ENCODE assay signal across 8 cellular contexts in the genomic region with DNA sequence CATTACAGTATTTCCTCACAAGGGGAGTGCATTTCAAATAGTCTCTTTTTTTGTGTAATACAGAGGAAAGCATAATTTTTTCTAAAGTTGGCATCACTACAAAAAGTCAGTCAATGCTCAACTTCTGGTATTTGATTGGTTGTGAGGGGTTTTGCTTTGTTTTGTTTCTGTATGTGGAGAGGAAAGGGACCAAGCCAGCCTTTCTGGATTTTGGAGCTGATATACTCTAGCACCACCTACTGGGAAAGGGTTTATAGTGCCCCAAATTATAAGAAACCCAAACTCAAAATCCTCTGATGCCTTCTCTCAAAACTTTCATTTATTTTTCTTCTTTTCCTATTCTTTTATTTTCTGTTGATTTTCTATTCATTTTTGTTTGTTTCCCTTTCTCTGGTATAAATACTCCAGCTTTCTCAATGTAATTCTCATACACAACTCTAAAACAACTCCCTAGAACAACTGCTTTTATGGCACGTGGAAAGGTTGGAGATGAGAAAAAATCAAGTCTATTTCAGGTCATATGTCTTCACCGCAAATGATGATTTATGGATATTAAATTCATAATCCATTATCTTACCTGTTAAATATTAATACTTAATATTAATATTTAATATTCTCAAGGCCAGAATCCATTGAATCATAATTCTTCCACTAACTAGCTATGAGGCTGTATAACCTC.
DNase-seq lines count a peak whose midpoint lies in the region; ATAC-seq and TF ChIP-seq lines count a peak whose summit lies in the region.

No MANE protein-coding gene starts in this region.

- H3K79me2 ChIP-seq in GM23338 (replicated peaks; ENCODE audit: insufficient read depth), result no peaks in the 10 kb centered on the region

- H3K27ac Mint-ChIP-seq in GM23338 (no peak overlapping the region), immature natural killer cell (no peak overlapping the region)

- no peaks in the 10 kb centered on the region for H3K9me3 ChIP-seq in tibial artery

- H3K27ac ChIP-seq in GM23338 (ENCODE audit: low read depth), result no peak overlapping the region
- H3K27ac ChIP-seq in tibial artery, result no peak overlapping the region

- no peaks in the 10 kb centered on the region for H3K36me3 Mint-ChIP-seq in GM23338 (ENCODE audit: low read depth)
- no peaks in the 10 kb centered on the region for H3K36me3 Mint-ChIP-seq in immature natural killer cell

- H3K36me3 ChIP-seq in GM23338 (ENCODE audit: insufficient read depth), result no peaks in the 10 kb centered on the region
- no peaks in the 10 kb centered on the region for H3K36me3 ChIP-seq in tibial artery

- DNase-seq in DMS53 (lab: John Stamatoyannopoulos, UW) (peak; percentile 65), GM23338 (ENCODE audit: low spot score) (peak; percentile 84), NCI-H146 treated with DMSO at 0.1 percent for 48 hours (lab: John Stamatoyannopoulos, UW; ENCODE audit: unreplicated experiment) (peak; percentile 18), astrocyte of the hippocampus (ENCODE audit: low read depth, low spot score) (peak; percentile 82), immature natural killer cell (peak; percentile 5 to 23 (median 16)), tibial artery (no peak), NCI-H446 treated with DMSO at 0.1 percent for 48 hours (lab: John Stamatoyannopoulos, UW) (no peak)

- H4K20me1 ChIP-seq in GM23338 (replicated peaks; ENCODE audit: insufficient read depth), result no peaks in the 10 kb centered on the region

- H3K27me3 ChIP-seq in GM23338 (ENCODE audit: insufficient read depth) (no peaks in the 10 kb centered on the region), tibial artery (no peaks in the 10 kb centered on the region)

- TF ChIP-seq CTCF in GM23338 (conservative IDR thresholded peaks at IDR 0.05; ENCODE audit: low read depth in 2 of 2) (peak; percentile 81 to 82), tibial artery (IDR thresholded peaks at IDR 0.05) (peak; percentile 81 to 90)

- no peaks in the 10 kb centered on the region for H3K9me2 ChIP-seq in GM23338 (ENCODE audit: insufficient read depth)

- intact Hi-C loops in tibial artery (cut with DNase I; ENCODE audit: low total_unique reads), result loop anchor here (2.0 kb wide), 1 partner anchor 225 kb away; no protein-coding TSS in a partner anchor

- no peaks in the 10 kb centered on the region for H3F3A ChIP-seq in GM23338 (replicated peaks; ENCODE audit: low read depth)

- H3K4me3 ChIP-seq in GM23338 (no peak overlapping the region), tibial artery (no peak overlapping the region)

- H3K27me3 Mint-ChIP-seq in GM23338 (ENCODE audit: insufficient read depth, low read depth, poor library complexity) (peaks cover 2% of the 10 kb centered on the region), immature natural killer cell (ENCODE audit: low read depth in 3 of 3) (peaks cover 3 to 15% (median 5%) of the 10 kb centered on the region in 3 donors)

- H3K4me1 ChIP-seq in GM23338 (ENCODE audit: insufficient read depth), result peaks cover 28% of the 10 kb centered on the region
- peaks cover 0 to 30% (median 13%) of the 10 kb centered on the region in 4 donors for H3K4me1 ChIP-seq in tibial artery

- peak; percentile 70 for ATAC-seq in GM23338
- no peak for ATAC-seq in GM19397 (IDR thresholded peaks at IDR 0.05; ENCODE audit: unreplicated experiment)

- H3K4me3 Mint-ChIP-seq in GM23338, result no peak overlapping the region
- H3K4me3 Mint-ChIP-seq in immature natural killer cell, result no peak overlapping the region

- no peak overlapping the region for H3K4me2 ChIP-seq in GM23338

- H2AFZ ChIP-seq in GM23338, result no peak overlapping the region

- H3K9me3 Mint-ChIP-seq in GM23338, result no peaks in the 10 kb centered on the region
- no peaks in the 10 kb centered on the region for H3K9me3 Mint-ChIP-seq in immature natural killer cell

- H3K4me1 Mint-ChIP-seq in GM23338 (peaks cover 29% of the 10 kb centered on the region; the same call in 2 of the 3 replicates), immature natural killer cell (no peaks in the 10 kb centered on the region)

TF ChIP-seq in GM23338, 12 proteins besides CTCF, POLR2A, EP300 and RAD21 (continues in another document):
- TF ChIP-seq ZNF114 (CRISPR knock-in tag; IDR thresholded peaks at IDR 0.05) (no peak), JUNB (IDR thresholded peaks at IDR 0.05; ENCODE audit: unreplicated experiment) (no peak), NANOG (IDR thresholded peaks at IDR 0.05; ENCODE audit: borderline replicate concordance) (no peak), ZNF331 (CRISPR knock-in tag; IDR thresholded peaks at IDR 0.05; ENCODE audit: low read depth) (no peak), POLR2AphosphoS5 (IDR thresholded peaks at IDR 0.05; ENCODE audit: low read depth) (no peak), EZH2 (IDR thresholded peaks at IDR 0.05; ENCODE audit: low read depth, unreplicated experiment) (no peak), EZH2phosphoT487 (IDR thresholded peaks at IDR 0.05; ENCODE audit: unreplicated experiment) (no peak), CREB1 (CRISPR knock-in tag; IDR thresholded peaks at IDR 0.05; ENCODE audit: low read depth) (no peak)
- TF ChIP-seq, protein P1, sequence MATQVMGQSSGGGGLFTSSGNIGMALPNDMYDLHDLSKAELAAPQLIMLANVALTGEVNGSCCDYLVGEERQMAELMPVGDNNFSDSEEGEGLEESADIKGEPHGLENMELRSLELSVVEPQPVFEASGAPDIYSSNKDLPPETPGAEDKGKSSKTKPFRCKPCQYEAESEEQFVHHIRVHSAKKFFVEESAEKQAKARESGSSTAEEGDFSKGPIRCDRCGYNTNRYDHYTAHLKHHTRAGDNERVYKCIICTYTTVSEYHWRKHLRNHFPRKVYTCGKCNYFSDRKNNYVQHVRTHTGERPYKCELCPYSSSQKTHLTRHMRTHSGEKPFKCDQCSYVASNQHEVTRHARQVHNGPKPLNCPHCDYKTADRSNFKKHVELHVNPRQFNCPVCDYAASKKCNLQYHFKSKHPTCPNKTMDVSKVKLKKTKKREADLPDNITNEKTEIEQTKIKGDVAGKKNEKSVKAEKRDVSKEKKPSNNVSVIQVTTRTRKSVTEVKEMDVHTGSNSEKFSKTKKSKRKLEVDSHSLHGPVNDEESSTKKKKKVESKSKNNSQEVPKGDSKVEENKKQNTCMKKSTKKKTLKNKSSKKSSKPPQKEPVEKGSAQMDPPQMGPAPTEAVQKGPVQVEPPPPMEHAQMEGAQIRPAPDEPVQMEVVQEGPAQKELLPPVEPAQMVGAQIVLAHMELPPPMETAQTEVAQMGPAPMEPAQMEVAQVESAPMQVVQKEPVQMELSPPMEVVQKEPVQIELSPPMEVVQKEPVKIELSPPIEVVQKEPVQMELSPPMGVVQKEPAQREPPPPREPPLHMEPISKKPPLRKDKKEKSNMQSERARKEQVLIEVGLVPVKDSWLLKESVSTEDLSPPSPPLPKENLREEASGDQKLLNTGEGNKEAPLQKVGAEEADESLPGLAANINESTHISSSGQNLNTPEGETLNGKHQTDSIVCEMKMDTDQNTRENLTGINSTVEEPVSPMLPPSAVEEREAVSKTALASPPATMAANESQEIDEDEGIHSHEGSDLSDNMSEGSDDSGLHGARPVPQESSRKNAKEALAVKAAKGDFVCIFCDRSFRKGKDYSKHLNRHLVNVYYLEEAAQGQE (IDR thresholded peaks at IDR 0.05; ENCODE audit: unreplicated experiment), result no peak

Comparison
In these comparisons a context has a peak if more than half of its experiments do, and no peak if none do; other contexts are left out.
1. DNase-seq: peak in DMS53 (single experiment), GM23338 (single experiment), NCI-H146 treated with DMSO at 0.1 percent for 48 hours (single experiment), astrocyte of the hippocampus (single experiment) and immature natural killer cell (3 of 3); none in tibial artery (0 of 2) and NCI-H446 treated with DMSO at 0.1 percent for 48 hours (single experiment).